In genomic region chr1:8317647-8318360, GRCh38 we compare ENCODE assay signal across 8 cellular contexts. TPM values are rescaled to one million over a fixed set of nuclear protein-coding genes. Genes with fewer than 3 reads are reported as not detected.
DNase-seq lines count a peak whose midpoint lies in the region; ATAC-seq, FAIRE-seq and TF ChIP-seq lines count a peak whose summit lies in the region.

Gene SLC45A1 (plus strand): TSS chr1:8318114. CDS start chr1:8324330, 6,216 bp downstream.

- peak within 1 kb of the TSS; percentile 61 for H3K4me3 Mint-ChIP-seq in activated T-cell treated with anti-CD3 and anti-CD28 coated beads, Interleukin-2, amount 50 U/mL, for 24 hours

- peak within 1 kb of the TSS; percentile 44 for H3K9ac ChIP-seq in muscle layer of colon (ENCODE audit: low read length)

- H3K36me3 Mint-ChIP-seq in activated T-cell treated with anti-CD3 and anti-CD28 coated beads, Interleukin-2, amount 50 U/mL, for 24 hours (ENCODE audit: low read depth), result no peaks in the 10 kb centered on the region

- DNase-seq in A549 (ENCODE audit: low read depth in 1 of 2, low spot score in 1 of 2) (peak; percentile 62 to 68), GM20000 (ENCODE audit: low spot score) (peak; percentile 88), NCI-H69 (lab: John Stamatoyannopoulos, UW) (peak; percentile 71)
- peak; percentile 87 for DNase-seq in activated T-cell treated with anti-CD3 and anti-CD28 coated beads, Interleukin-2, amount 50 U/mL, for 24 hours
- peak; percentile 52 to 55 for DNase-seq in stimulated activated CD8-positive, alpha-beta memory T cell treated with anti-CD3 and anti-CD28 coated beads, Interleukin-4, amount 100 ng/mL, for 1 hour (ENCODE audit: low read depth in 2 of 2, low spot score in 1 of 2)

- TF ChIP-seq RAD21 in A549 (conservative IDR thresholded peaks at IDR 0.05 in 1 of 2, IDR thresholded peaks at IDR 0.05 in 1 of 2), result peak; percentile 2 to 22; a peak in 2 of 5 replicates

- TF ChIP-seq EP300 in A549 (IDR thresholded peaks at IDR 0.05), result no peak

- peaks cover 24% of the 10 kb centered on the region for H3K4me1 Mint-ChIP-seq in activated T-cell treated with anti-CD3 and anti-CD28 coated beads, Interleukin-2, amount 50 U/mL, for 24 hours (ENCODE audit: low read depth)

- no peaks in the 10 kb centered on the region for H3K9me3 ChIP-seq in A549
- H3K9me3 ChIP-seq in esophagus (ENCODE audit: control insufficient read depth in 2 of 2, insufficient read depth in 1 of 2, low read depth in 1 of 2, low read length in 1 of 2), result no peaks in the 10 kb centered on the region
- H3K9me3 ChIP-seq in muscle layer of colon (ENCODE audit: low read length), result no peaks in the 10 kb centered on the region

- WGBS in A549 (ENCODE audit: missing lambda C conversion rate), result 34% methylated on average over 29 of the region's 73 CpGs
- 11 to 13% methylated on average over 69 to 73 of the region's 73 CpGs for WGBS in esophagus, 2 donors

- H3K36me3 ChIP-seq in esophagus (ENCODE audit: control insufficient read depth in 2 of 2, insufficient read depth in 2 of 2, low read length in 1 of 2) (no peaks in the 10 kb centered on the region), muscle layer of colon (ENCODE audit: insufficient read depth, low read length) (no peaks in the 10 kb centered on the region)

- no peaks in the 10 kb centered on the region for H3K9me3 Mint-ChIP-seq in activated T-cell treated with anti-CD3 and anti-CD28 coated beads, Interleukin-2, amount 50 U/mL, for 24 hours

- TF ChIP-seq POLR2A in A549 (IDR thresholded peaks at IDR 0.05; ENCODE audit: low read length), result no peak

- H3K4me2 ChIP-seq in A549, result peak within 1 kb of the TSS; percentile 98

- POLR2A ChIA-PET in A549 (lab: Yijun Ruan, JAX), result no interaction called here

- peak; percentile 77 to 79 for ATAC-seq in A549
- ATAC-seq in HG02840 (IDR thresholded peaks at IDR 0.05; ENCODE audit: low FRiP score, unreplicated experiment), result no peak

- H3K4me1 ChIP-seq in A549 (peaks cover 38% of the 10 kb centered on the region), esophagus (ENCODE audit: control insufficient read depth in 2 of 2, insufficient read depth in 2 of 2, low read length in 1 of 2) (peaks cover 2 to 5% of the 10 kb centered on the region in 2 donors), muscle layer of colon (ENCODE audit: insufficient read depth, low read length) (peaks cover 15% of the 10 kb centered on the region)

- TF ChIP-seq CTCF in A549 (IDR thresholded peaks at IDR 0.05) (no peak), GM20000 (IDR thresholded peaks at IDR 0.05; ENCODE audit: extremely low read depth, missing control alignments) (no peak)

- H3K27me3 Mint-ChIP-seq in activated T-cell treated with anti-CD3 and anti-CD28 coated beads, Interleukin-2, amount 50 U/mL, for 24 hours, result peaks cover 39% of the 10 kb centered on the region

- peak within 1 kb of the TSS; percentile 47 for H3K27ac Mint-ChIP-seq in activated T-cell treated with anti-CD3 and anti-CD28 coated beads, Interleukin-2, amount 50 U/mL, for 24 hours

- peak within 1 kb of the TSS; percentile 90 to 92 for H3K27ac ChIP-seq in A549
- no peak within 1 kb of the TSS for H3K27ac ChIP-seq in esophagus (ENCODE audit: low read depth in 2 of 2, low read length in 1 of 2)
- H3K27ac ChIP-seq in muscle layer of colon (ENCODE audit: low read depth, low read length), result peak within 1 kb of the TSS; percentile 61

- CTCF ChIA-PET in A549 (lab: Yijun Ruan, JAX), result interaction anchor here (1.0 to 8.3 kb wide), 5 partner anchors 29 to 338 kb away, joined by 3 to 172 read pairs (median 7); no protein-coding TSS in a partner anchor

- no peak for FAIRE-seq in A549 (lab: Jason Lieb, UNC)

- H3K27me3 ChIP-seq in esophagus (ENCODE audit: control insufficient read depth in 1 of 2, insufficient read depth in 2 of 2, low read length in 2 of 2) (no peaks in the 10 kb centered on the region), muscle layer of colon (ENCODE audit: control insufficient read depth in 1 of 2, insufficient read depth in 2 of 2, low read length in 2 of 2) (no peaks in the 10 kb centered on the region)

- H3K4me3 ChIP-seq in A549, result peak within 1 kb of the TSS; percentile 68
- H3K4me3 ChIP-seq in esophagus (ENCODE audit: low read depth in 1 of 2, low read length in 2 of 2), result peak within 1 kb of the TSS; percentile 45 to 58
- peak within 1 kb of the TSS; percentile 55 to 88 for H3K4me3 ChIP-seq in muscle layer of colon (ENCODE audit: low read depth in 1 of 2, low read length in 2 of 2)

TF ChIP-seq in A549, 52 proteins besides CTCF, POLR2A, EP300 and RAD21:
- TF ChIP-seq JUN (IDR thresholded peaks at IDR 0.05) (0 out of 5 replicates have a peak, but pooled peaks have one; percentile 24 to 47), FOSL2 (IDR thresholded peaks at IDR 0.05) (no peak), FOSL2 (CRISPR knock-in tag; IDR thresholded peaks at IDR 0.05) (peak; percentile 21; the same call in 1 of the 2 replicates), RNF2 (IDR thresholded peaks at IDR 0.05; ENCODE audit: borderline replicate concordance, low read depth) (no peak), CBX8 (IDR thresholded peaks at IDR 0.05) (no peak), MAX (IDR thresholded peaks at IDR 0.05) (peak; percentile 48), HOXB5 (CRISPR knock-in tag; IDR thresholded peaks at IDR 0.05) (peak; percentile 56; the same call in 1 of the 2 replicates), SREBF2 (IDR thresholded peaks at IDR 0.05) (no peak), BHLHE40 (IDR thresholded peaks at IDR 0.05; ENCODE audit: low read depth, low read length) (no peak), KDM1A (IDR thresholded peaks at IDR 0.05; ENCODE audit: low read depth) (no peak)
- TF ChIP-seq, protein P1, sequence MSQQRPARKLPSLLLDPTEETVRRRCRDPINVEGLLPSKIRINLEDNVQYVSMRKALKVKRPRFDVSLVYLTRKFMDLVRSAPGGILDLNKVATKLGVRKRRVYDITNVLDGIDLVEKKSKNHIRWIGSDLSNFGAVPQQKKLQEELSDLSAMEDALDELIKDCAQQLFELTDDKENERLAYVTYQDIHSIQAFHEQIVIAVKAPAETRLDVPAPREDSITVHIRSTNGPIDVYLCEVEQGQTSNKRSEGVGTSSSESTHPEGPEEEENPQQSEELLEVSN (IDR thresholded peaks at IDR 0.05; ENCODE audit: borderline replicate concordance, low read depth), result peak; percentile 87

RNA-seq across cellular contexts. Expression of gene SLC45A1, which starts in this region (rescaled TPM):
- polyA plus RNA-seq in A549 (2011; rRNA removed) (1.6 TPM in 2 replicates), A549 (2017; fragmentation: RNase III; extraction: RNeasy Plus Mini Kit Qiagen cat#74134 plus additional on column Dnase treatment) (1.7 to 2.2 TPM (median 1.8 TPM) in 3 replicates), esophagus (1 to 10 TPM in 1 of 2 donors, under 1 TPM in 1; 0.61 to 1.1 TPM)
- polyA plus RNA-seq in A549 (2012; cell fraction: cytosol; rRNA removed), result 1.8 and 3.1 TPM in 2 replicates
- 3.1 and 4.5 TPM in 2 replicates for polyA plus RNA-seq in A549 (2012; cell fraction: nucleus; rRNA removed)
- polyA minus RNA-seq in A549 (2011; rRNA and poly(A)+ RNA removed), result 2.0 and 2.4 TPM in 2 replicates

Comparison
In these comparisons a context has a peak if more than half of its experiments do, and no peak if none do; other contexts are left out.
1. H3K27ac ChIP-seq: peak in A549 (2 of 2) and muscle layer of colon (single experiment); none in esophagus (0 of 2).
2. Peak in every context shown above with its lines, with median percentiles within 50 percentile points of each other: DNase-seq and H3K4me3 ChIP-seq.